In genomic region chr9:88791105-88791805, GRCh38 we compare ENCODE assay signal across 13 cellular contexts.
DNase-seq lines count a peak whose midpoint lies in the region; ATAC-seq and TF ChIP-seq lines count a peak whose summit lies in the region.
"Had no signal": no experiment of that assay in that cellular context is flagged by ENCODE, and none has a peak within 500 bp of the region (broad histone marks: within the 10 kb centered on the region; RNA-seq: fewer than 3 reads in every experiment).

No MANE protein-coding gene starts in this region.

- no peaks in the 10 kb centered on the region for H3K36me3 ChIP-seq in HAP-1 (replicated peaks)

- H3K9me3 Mint-ChIP-seq in stimulated activated naive CD8-positive, alpha-beta T cell treated with anti-CD3 and anti-CD28 coated beads, Interleukin-15, amount 100 ng/mL, for 72 hours: peaks cover 10 to 13% of the 10 kb centered on the region in 2 donors

- no peaks in the 10 kb centered on the region for H3K9me3 ChIP-seq in HAP-1

- ATAC-seq in stimulated activated naive CD8-positive, alpha-beta T cell treated with anti-CD3 and anti-CD28 coated beads, Interleukin-15, Interleukin-2, amounts not matched to agents 100 U/mL and 50 U/mL, for 24 hours: peak; percentile 32
- ATAC-seq in stimulated activated naive CD8-positive, alpha-beta T cell treated with anti-CD3 and anti-CD28 coated beads, Interleukin-15, amount 100 ng/mL, for 72 hours: no peak
- ATAC-seq in HG03175 (IDR thresholded peaks at IDR 0.05; ENCODE audit: unreplicated experiment) (no peak), GM19395 (IDR thresholded peaks at IDR 0.05; ENCODE audit: unreplicated experiment) (no peak)
- ATAC-seq: stimulated activated effector memory CD8-positive, alpha-beta T cell treated with anti-CD3 and anti-CD28 coated beads, Interleukin-12 subunit alpha, Interleukin-12 subunit beta, amount 100 ng/mL, for 72 hours had no signal

- in situ Hi-C loops in HAP-1 (cut with MboI; ENCODE audit: low sequenced_read_pairs): no loop called here

- peaks cover 10% of the 10 kb centered on the region for H3K27me3 Mint-ChIP-seq in stimulated activated naive CD8-positive, alpha-beta T cell treated with anti-CD3 and anti-CD28 coated beads, Interleukin-15, amount 100 ng/mL, for 72 hours

- no peak for TF ChIP-seq CTCF in cardiac fibroblast (IDR thresholded peaks at IDR 0.05; ENCODE audit: low read depth, low read length)

- no peaks in the 10 kb centered on the region for H3K4me1 ChIP-seq in HAP-1

- no peak overlapping the region for H3K4me3 Mint-ChIP-seq in stimulated activated naive CD8-positive, alpha-beta T cell treated with anti-CD3 and anti-CD28 coated beads, Interleukin-15, amount 100 ng/mL, for 72 hours
- H3K4me3 Mint-ChIP-seq: CD14-positive monocyte; stimulated activated effector memory CD8-positive, alpha-beta T cell treated with anti-CD3 and anti-CD28 coated beads, Interleukin-12 subunit alpha, Interleukin-12 subunit beta, amount 100 ng/mL, for 72 hours had no signal

- DNase-seq in stimulated activated naive CD8-positive, alpha-beta T cell treated with anti-CD3 and anti-CD28 coated beads, Interleukin-15, Interleukin-2, amounts not matched to agents 100 U/mL and 50 U/mL, for 24 hours: no peak
- no peak for DNase-seq in stimulated activated naive CD8-positive, alpha-beta T cell treated with anti-CD3 and anti-CD28 coated beads, Interleukin-15, amount 100 ng/mL, for 72 hours
- DNase-seq in cardiac fibroblast (ENCODE audit: low read depth in 2 of 2) (peak; percentile 92), hepatic stellate cell (ENCODE audit: low spot score) (peak; percentile 23), C1 segment of cervical spinal cord (lab: John Stamatoyannopoulos, UW) (no peak), HAP-1 (ENCODE audit: low spot score in 2 of 2) (no peak)
- DNase-seq: activated CD4-positive, alpha-beta T cell treated with anti-CD3 and anti-CD28 coated beads for 4 hours; activated gamma-delta T cell; NCI-H524 treated with DMSO at 0.1 percent for 48 hours had no signal

- peak overlapping the region in 1 of 2 donors; percentile 42 for H3K27ac Mint-ChIP-seq in stimulated activated naive CD8-positive, alpha-beta T cell treated with anti-CD3 and anti-CD28 coated beads, Interleukin-15, amount 100 ng/mL, for 72 hours
- H3K27ac Mint-ChIP-seq: CD14-positive monocyte; stimulated activated effector memory CD8-positive, alpha-beta T cell treated with anti-CD3 and anti-CD28 coated beads, Interleukin-12 subunit alpha, Interleukin-12 subunit beta, amount 100 ng/mL, for 72 hours had no signal

- no peaks in the 10 kb centered on the region for H3K27me3 ChIP-seq in HAP-1 (ENCODE audit: low read depth)

- peaks cover 5% of the 10 kb centered on the region for H3K4me1 Mint-ChIP-seq in stimulated activated naive CD8-positive, alpha-beta T cell treated with anti-CD3 and anti-CD28 coated beads, Interleukin-15, amount 100 ng/mL, for 72 hours
- H3K4me1 Mint-ChIP-seq: stimulated activated effector memory CD8-positive, alpha-beta T cell treated with anti-CD3 and anti-CD28 coated beads, Interleukin-12 subunit alpha, Interleukin-12 subunit beta, amount 100 ng/mL, for 72 hours had no signal

- no peak overlapping the region for H3K4me3 ChIP-seq in cardiac fibroblast (replicated peaks in 1 of 2; ENCODE audit: low read depth in 2 of 2, low read length in 2 of 2)
- H3K4me3 ChIP-seq in HAP-1: no peak overlapping the region

Comparison
In these comparisons a context has a peak if more than half of its experiments do, and no peak if none do; other contexts are left out.
1. DNase-seq: peak in cardiac fibroblast (2 of 2) and hepatic stellate cell (single experiment); none in stimulated activated naive CD8-positive, alpha-beta T cell treated with anti-CD3 and anti-CD28 coated beads, Interleukin-15, Interleukin-2, amounts not matched to agents 100 U/mL and 50 U/mL, for 24 hours (single experiment), stimulated activated naive CD8-positive, alpha-beta T cell treated with anti-CD3 and anti-CD28 coated beads, Interleukin-15, amount 100 ng/mL, for 72 hours (0 of 2), C1 segment of cervical spinal cord (0 of 14) and HAP-1 (0 of 2).